8 cellular contexts compared by ENCODE assay signal in the genomic region with DNA sequence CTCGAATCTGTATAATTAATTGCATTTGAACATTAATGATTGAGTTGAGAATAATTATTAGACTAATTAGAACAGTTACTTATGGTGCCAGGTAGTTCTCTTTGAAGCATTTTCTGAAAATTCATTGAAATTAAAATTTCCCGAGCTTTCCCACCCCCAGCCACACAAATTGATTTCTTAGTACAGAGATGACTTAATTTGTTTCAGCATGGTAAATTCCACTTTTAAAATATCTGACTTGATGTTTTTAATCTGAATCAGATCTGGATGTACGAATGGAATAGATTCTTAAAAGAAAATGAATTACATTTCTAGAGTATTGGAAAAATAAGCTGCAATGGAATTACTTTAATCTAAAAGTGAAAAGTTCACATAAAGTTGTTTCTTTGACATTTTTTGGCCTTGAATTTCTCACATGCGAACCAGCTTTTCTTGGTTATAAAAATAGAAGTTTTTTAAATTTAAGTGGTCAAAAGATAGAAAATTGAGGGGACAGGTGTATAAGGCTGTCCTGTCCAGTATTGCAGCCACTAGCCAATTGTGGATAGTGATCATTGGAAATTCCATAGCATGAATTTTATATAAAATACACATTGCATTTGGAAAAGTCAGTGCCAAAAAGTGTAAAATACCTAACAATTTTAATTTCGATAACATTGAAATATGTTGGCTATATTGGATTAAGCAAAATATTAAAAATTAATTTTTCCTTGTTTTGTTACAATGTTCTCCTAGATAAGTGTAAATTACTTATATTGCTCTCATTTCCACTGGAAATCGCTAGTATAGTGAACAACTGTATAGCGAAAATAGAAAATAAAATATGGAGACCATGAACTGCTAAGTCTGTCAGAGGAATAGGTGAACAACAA.
DNase-seq lines count a peak whose midpoint lies in the region; ATAC-seq and TF ChIP-seq lines count a peak whose summit lies in the region.

No MANE protein-coding gene starts in this region.

- H3K4me2 ChIP-seq in Loucy (ENCODE audit: low read depth, low read length, poor library complexity, severe bottlenecking): peak overlapping the region; percentile 90

- H3K36me3 Mint-ChIP-seq in CD14-positive monocyte (no peaks in the 10 kb centered on the region), nephron progenitor cell (ENCODE audit: low read depth) (no peaks in the 10 kb centered on the region)

- no peaks in the 10 kb centered on the region for H3K9me3 Mint-ChIP-seq in CD14-positive monocyte
- H3K9me3 Mint-ChIP-seq in nephron progenitor cell: no peaks in the 10 kb centered on the region

- H3K4me3 Mint-ChIP-seq in CD14-positive monocyte: peak overlapping the region; percentile 89 to 98
- H3K4me3 Mint-ChIP-seq in nephron progenitor cell: peak overlapping the region; percentile 94

- H3K9me2 ChIP-seq in Loucy (replicated peaks; ENCODE audit: low read depth, low read length): no peaks in the 10 kb centered on the region

- H3K4me3 ChIP-seq in Loucy (ENCODE audit: low read length, poor library complexity, severe bottlenecking): peak overlapping the region; percentile 85
- peak overlapping the region; percentile 92 for H3K4me3 ChIP-seq in coronary artery

- intact Hi-C loops in CD14-positive monocyte (cut with micrococcal nuclease): loop anchor here in 1 of 2 donors (5.0 kb wide), 2 partner anchors 52 to 83 kb away; a partner anchor contains a TSS

- TF ChIP-seq CTCF in CD14-positive monocyte (IDR thresholded peaks at IDR 0.05) (no peak), Loucy (conservative IDR thresholded peaks at IDR 0.05; ENCODE audit: low read length) (no peak), coronary artery (IDR thresholded peaks at IDR 0.05) (no peak), nephron progenitor cell (IDR thresholded peaks at IDR 0.05) (no peak)

- DNase-seq in CD14-positive monocyte (ENCODE audit: low spot score) (no peak), coronary artery (ENCODE audit: low spot score) (no peak), nephron progenitor cell (no peak), NCI-H2029 treated with DMSO at 0.1 percent for 48 hours (lab: John Stamatoyannopoulos, UW) (no peak), OCI-M2 (lab: John Stamatoyannopoulos, UW; ENCODE audit: unreplicated experiment) (no peak)

- peak overlapping the region; percentile 73 to 99 for H3K27ac ChIP-seq in coronary artery

- peaks cover 21% of the 10 kb centered on the region for H3F3A ChIP-seq in Loucy (ENCODE audit: low read depth)

- no peaks in the 10 kb centered on the region for H3K9me3 ChIP-seq in Loucy (ENCODE audit: insufficient read depth, low read depth, low read length)

- peaks cover 44% of the 10 kb centered on the region for H3K4me1 Mint-ChIP-seq in CD14-positive monocyte
- H3K4me1 Mint-ChIP-seq in nephron progenitor cell: peaks cover 80% of the 10 kb centered on the region

- no peaks in the 10 kb centered on the region for H3K36me3 ChIP-seq in Loucy (ENCODE audit: insufficient read depth, low read length)

- H3K27ac Mint-ChIP-seq in CD14-positive monocyte (peak overlapping the region; percentile 93 to 98 (median 94)), nephron progenitor cell (peak overlapping the region; percentile 99)

- H3K9ac ChIP-seq in Loucy (ENCODE audit: low read depth, low read length, poor library complexity, severe bottlenecking): peak overlapping the region; percentile 92

- ATAC-seq in HG02610 (IDR thresholded peaks at IDR 0.05; ENCODE audit: unreplicated experiment): no peak
- ATAC-seq in HG02870 (IDR thresholded peaks at IDR 0.05; ENCODE audit: unreplicated experiment): no peak

- peaks cover 13% of the 10 kb centered on the region; the same call in 1 of the 2 replicates for H3K79me2 ChIP-seq in Loucy (ENCODE audit: insufficient read depth, low read length)

- no peak overlapping the region for H2AFZ ChIP-seq in Loucy (ENCODE audit: low read length)

- peaks cover 57% of the 10 kb centered on the region for H3K4me1 ChIP-seq in Loucy (ENCODE audit: insufficient read depth, low read length, poor library complexity, severe bottlenecking)

- H3K27me3 Mint-ChIP-seq in CD14-positive monocyte (ENCODE audit: low read depth in 3 of 3) (peaks cover 0 to 4% (median 0%) of the 10 kb centered on the region in 3 donors), nephron progenitor cell (ENCODE audit: low read depth, poor library complexity) (peaks cover 4% of the 10 kb centered on the region)

- H3K27me3 ChIP-seq in Loucy (ENCODE audit: insufficient read depth, low read length, poor library complexity, severe bottlenecking): no peaks in the 10 kb centered on the region

- no peaks in the 10 kb centered on the region for H4K20me1 ChIP-seq in Loucy (ENCODE audit: insufficient read depth, low read length, poor library complexity, severe bottlenecking)
